Comparison of ENCODE assay signal across 10 cellular contexts in genomic region chr5:82635561-82636288, GRCh38.
DNase-seq lines count a peak whose midpoint lies in the region; ATAC-seq lines count a peak whose summit lies in the region.
"Had no signal": no experiment of that assay in that cellular context is flagged by ENCODE, and none has a peak within 500 bp of the region (broad histone marks: within the 10 kb centered on the region; RNA-seq: fewer than 3 reads in every experiment).

No MANE protein-coding gene starts in this region.

- H3K4me1 Mint-ChIP-seq in activated T-cell treated with anti-CD3 and anti-CD28 coated beads, Interleukin-2, amount 50 U/mL, for 72 hours (ENCODE audit: low read depth): peaks cover 4% of the 10 kb centered on the region
- H3K4me1 Mint-ChIP-seq in CD8-positive, alpha-beta memory T cell: no peaks in the 10 kb centered on the region
- H3K4me1 Mint-ChIP-seq: CD4-positive, CD25-positive, alpha-beta regulatory T cell had no signal

- H3K36me3 Mint-ChIP-seq in activated T-cell treated with anti-CD3 and anti-CD28 coated beads, Interleukin-2, amount 50 U/mL, for 72 hours (ENCODE audit: insufficient read depth in 2 of 2): no peaks in the 10 kb centered on the region
- H3K36me3 Mint-ChIP-seq in CD8-positive, alpha-beta memory T cell: no peaks in the 10 kb centered on the region
- H3K36me3 Mint-ChIP-seq: CD4-positive, CD25-positive, alpha-beta regulatory T cell had no signal

- H3K27me3 Mint-ChIP-seq in activated T-cell treated with anti-CD3 and anti-CD28 coated beads, Interleukin-2, amount 50 U/mL, for 72 hours (ENCODE audit: low read depth): no peaks in the 10 kb centered on the region
- peaks cover 0 to 2% of the 10 kb centered on the region in 2 donors for H3K27me3 Mint-ChIP-seq in CD8-positive, alpha-beta memory T cell
- H3K27me3 Mint-ChIP-seq: CD4-positive, CD25-positive, alpha-beta regulatory T cell had no signal

- H3K9me3 ChIP-seq in CD8-positive, alpha-beta memory T cell (ENCODE audit: low read length): no peaks in the 10 kb centered on the region

- no peaks in the 10 kb centered on the region for H3K36me3 ChIP-seq in CD8-positive, alpha-beta memory T cell (ENCODE audit: insufficient read depth, low read length)

- ATAC-seq in activated T-cell treated with anti-CD3 and anti-CD28 coated beads, Interleukin-2, amount 50 U/mL, for 72 hours (replicated peaks in 1 of 2): peak; percentile 98 to 99
- no peak for ATAC-seq in HG03025 (IDR thresholded peaks at IDR 0.05; ENCODE audit: low FRiP score, unreplicated experiment)

- POLR2A ChIA-PET in CD8-positive, alpha-beta memory T cell (lab: Charles Lee): no interaction called here

- H3K27ac Mint-ChIP-seq in activated T-cell treated with anti-CD3 and anti-CD28 coated beads, Interleukin-2, amount 50 U/mL, for 72 hours: no peak overlapping the region
- H3K27ac Mint-ChIP-seq in CD8-positive, alpha-beta memory T cell: no peak overlapping the region
- H3K27ac Mint-ChIP-seq: CD4-positive, CD25-positive, alpha-beta regulatory T cell had no signal

- peak overlapping the region; percentile 45 for H3K27ac ChIP-seq in epithelial cell of prostate
- no peak overlapping the region for H3K27ac ChIP-seq in CD8-positive, alpha-beta memory T cell (ENCODE audit: low read depth, low read length)

- peak; percentile 37 to 39 for DNase-seq in activated T-cell treated with anti-CD3 and anti-CD28 coated beads, Interleukin-2, amount 50 U/mL, for 72 hours
- DNase-seq in activated T-cell treated with anti-CD3 and anti-CD28 coated beads, Interleukin-2, amount 50 U/mL, for 1 hour: no peak
- DNase-seq in HuH-7 (ENCODE audit: low spot score) (peak; percentile 62), epithelial cell of prostate (ENCODE audit: low read depth, low spot score) (peak; percentile 96), stromal cell of bone marrow (ENCODE audit: low read depth) (peak; percentile 34), HCEC 1CT (no peak)
- DNase-seq in CD8-positive, alpha-beta memory T cell: no peak
- DNase-seq: CD4-positive, CD25-positive, alpha-beta regulatory T cell; NCI-H187 had no signal

- H3K4me3 Mint-ChIP-seq in activated T-cell treated with anti-CD3 and anti-CD28 coated beads, Interleukin-2, amount 50 U/mL, for 72 hours: peak overlapping the region in 1 of 2 donors; percentile 35
- H3K4me3 Mint-ChIP-seq in CD8-positive, alpha-beta memory T cell: no peak overlapping the region

- peaks cover 0 to 1% of the 10 kb centered on the region in 2 donors for H3K9me3 Mint-ChIP-seq in activated T-cell treated with anti-CD3 and anti-CD28 coated beads, Interleukin-2, amount 50 U/mL, for 72 hours
- H3K9me3 Mint-ChIP-seq in CD8-positive, alpha-beta memory T cell: no peaks in the 10 kb centered on the region

- H3K27me3 ChIP-seq in CD8-positive, alpha-beta memory T cell (ENCODE audit: insufficient read depth, low read length, poor library complexity, severe bottlenecking): no peaks in the 10 kb centered on the region

- CTCF ChIA-PET in CD8-positive, alpha-beta memory T cell (lab: Charles Lee): no interaction called here

- H3K4me1 ChIP-seq in CD8-positive, alpha-beta memory T cell (ENCODE audit: insufficient read depth, low read length): no peaks in the 10 kb centered on the region

- H3K4me3 ChIP-seq in CD8-positive, alpha-beta memory T cell (ENCODE audit: low read length): no peak overlapping the region

Comparison
In these comparisons a context has a peak if more than half of its experiments do, and no peak if none do; other contexts are left out.
1. DNase-seq: peak in activated T-cell treated with anti-CD3 and anti-CD28 coated beads, Interleukin-2, amount 50 U/mL, for 72 hours (2 of 2), HuH-7 (single experiment), epithelial cell of prostate (single experiment) and stromal cell of bone marrow (single experiment); none in activated T-cell treated with anti-CD3 and anti-CD28 coated beads, Interleukin-2, amount 50 U/mL, for 1 hour (single experiment), CD8-positive, alpha-beta memory T cell (0 of 5) and HCEC 1CT (single experiment).